ENCODE assay signal across 22 cellular contexts in genomic region chr22:32044477-32044876, GRCh38. TPM values are rescaled to one million over a fixed set of nuclear protein-coding genes. Genes with fewer than 3 reads are reported as not detected.
DNase-seq lines count a peak whose midpoint lies in the region; ATAC-seq and TF ChIP-seq lines count a peak whose summit lies in the region.
"Had no signal": no experiment of that assay in that cellular context is flagged by ENCODE, and none has a peak within 500 bp of the region (broad histone marks: within the 10 kb centered on the region; RNA-seq: fewer than 3 reads in every experiment).

No MANE protein-coding gene starts in this region.

- ATAC-seq in sciatic nerve (peak; percentile 68), HG03025 (IDR thresholded peaks at IDR 0.05; ENCODE audit: low FRiP score, unreplicated experiment) (no peak)
- ATAC-seq: GM23338, Right ventricle myocardium inferior had no signal

- H3K27ac ChIP-seq in Peyer's patch (peak overlapping the region in 3 of 4 donors; percentile 68 to 88 (median 87)), duodenal mucosa (ENCODE audit: low read depth, low read length) (peak overlapping the region; percentile 65), vagina (peak overlapping the region; percentile 20)
- H3K27ac ChIP-seq: BLaER1, SJCRH30 had no signal

- H3K4me1 ChIP-seq in Peyer's patch (no peaks in the 10 kb centered on the region), duodenal mucosa (ENCODE audit: control insufficient read depth in 1 of 2, insufficient read depth in 2 of 2, low read length in 2 of 2) (peaks cover 16 to 24% of the 10 kb centered on the region in 2 donors), vagina (peaks cover 28% of the 10 kb centered on the region)
- H3K4me1 ChIP-seq: BLaER1, Caco-2, HAP-1 had no signal

- TF ChIP-seq POLR2A in Peyer's patch (IDR thresholded peaks at IDR 0.05) (no peak), vagina (IDR thresholded peaks at IDR 0.05) (no peak)

- no peaks in the 10 kb centered on the region for H3K9me3 ChIP-seq in Peyer's patch
- H3K9me3 ChIP-seq in duodenal mucosa (ENCODE audit: control insufficient read depth in 1 of 2, low read length in 2 of 2), result no peaks in the 10 kb centered on the region
- no peaks in the 10 kb centered on the region for H3K9me3 ChIP-seq in vagina
- H3K9me3 ChIP-seq: BLaER1, Caco-2, HAP-1, SJCRH30 had no signal

- peak overlapping the region; percentile 90 to 93 for H3K9ac ChIP-seq in duodenal mucosa (ENCODE audit: low read depth in 1 of 2, low read length in 2 of 2)
- H3K9ac ChIP-seq: BLaER1 had no signal

- peaks cover 0 to 2% (median 0%) of the 10 kb centered on the region in 3 donors for H3K36me3 ChIP-seq in Peyer's patch
- H3K36me3 ChIP-seq in duodenal mucosa (ENCODE audit: control insufficient read depth in 1 of 2, insufficient read depth in 2 of 2, low read length in 2 of 2), result peaks cover 8 to 18% of the 10 kb centered on the region in 2 donors
- H3K36me3 ChIP-seq in vagina, result no peaks in the 10 kb centered on the region
- H3K36me3 ChIP-seq: BLaER1, HAP-1, SJCRH30 had no signal

- H3K4me3 ChIP-seq in Peyer's patch (peak overlapping the region in 3 of 4 donors; percentile 25 to 63 (median 63)), duodenal mucosa (ENCODE audit: low read depth in 1 of 2, low read length in 2 of 2) (peak overlapping the region; percentile 86 to 87), vagina (no peak overlapping the region)
- H3K4me3 ChIP-seq: BLaER1, GM23338, HAP-1, SJCRH30 had no signal

- intact Hi-C loops in sciatic nerve (cut with DNase I) (no loop called here), vagina (cut with DNase I) (no loop called here)

- H3K27me3 ChIP-seq in Peyer's patch, result no peaks in the 10 kb centered on the region
- H3K27me3 ChIP-seq in duodenal mucosa (ENCODE audit: control insufficient read depth in 1 of 2, insufficient read depth in 2 of 2, low read length in 2 of 2), result peaks cover 0 to 4% of the 10 kb centered on the region in 2 donors
- H3K27me3 ChIP-seq in vagina, result peaks cover 4% of the 10 kb centered on the region
- H3K27me3 ChIP-seq: BLaER1, SJCRH30 had no signal

- TF ChIP-seq CTCF in Peyer's patch (IDR thresholded peaks at IDR 0.05), result no peak
- TF ChIP-seq CTCF in vagina (IDR thresholded peaks at IDR 0.05), result no peak

- DNase-seq in Peyer's patch, result no peak
- no peak for DNase-seq in sciatic nerve (ENCODE audit: low spot score)
- DNase-seq in vagina (ENCODE audit: extremely low spot score in 2 of 2), result no peak
- DNase-seq in NCI-H748 treated with DMSO at 0.1 percent for 48 hours (lab: John Stamatoyannopoulos, UW), result no peak
- DNase-seq in cerebellar nuclear complex (lab: John Stamatoyannopoulos, UW), result no peak
- DNase-seq: Caco-2; CD4-positive, alpha-beta T cell; NCI-H146; NCI-H1930; NCI-H2107; NCI-H524 had no signal

RNA-seq across cellular contexts. Expression of gene SLC5A1, which starts 1.4 kb away (rescaled TPM):
- total RNA-seq in Peyer's patch (1,000 to 10,000 TPM in 3 of 4 donors, 10 to 100 TPM in 1; 14.0 to 1,055 (median 1,005) TPM), sciatic nerve (not detected), vagina (5.6 TPM)
- total RNA-seq: A172; CD4-positive, alpha-beta T cell; LHCN-M2; MCF 10A; RPMI7951; SJCRH30 had no signal

Comparison
In these comparisons a context has a peak if more than half of its experiments do, and no peak if none do; other contexts are left out.
1. H3K27ac ChIP-seq: peak in every context shown above with its lines; median percentile 87 in Peyer's patch; 65 in duodenal mucosa; 20 in vagina.
2. H3K4me3 ChIP-seq: peak in Peyer's patch (3 of 4) and duodenal mucosa (2 of 2); none in vagina (0 of 2).